In the genomic region with DNA sequence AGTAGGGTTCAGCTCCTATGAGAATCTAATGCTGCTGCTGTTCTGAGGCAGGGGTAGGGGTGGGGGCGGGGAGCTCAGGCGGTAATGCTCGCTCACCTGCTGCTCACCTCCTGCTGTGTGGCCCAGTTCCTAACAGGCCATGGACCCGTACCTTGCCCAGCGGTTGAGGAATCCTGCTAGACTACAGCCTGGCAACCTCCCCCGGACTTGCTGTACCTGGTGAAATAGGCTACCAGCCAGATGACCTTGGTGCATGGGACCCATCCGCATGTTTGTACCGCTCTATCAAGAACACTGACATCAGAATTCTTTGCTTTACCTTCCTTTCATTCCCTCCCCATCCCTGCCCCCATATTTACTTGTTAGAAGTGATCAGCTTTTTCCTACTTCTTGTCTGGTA, we compare ENCODE assay signal across 36 cellular contexts. TPM values are rescaled to one million over a fixed set of nuclear protein-coding genes. Genes with fewer than 3 reads are reported as not detected.
"Had no signal": no experiment of that assay in that cellular context is flagged by ENCODE, and none has a peak within 500 bp of the region (broad histone marks: within the 10 kb centered on the region; RNA-seq: fewer than 3 reads in every experiment).

No MANE protein-coding gene starts in this region.

- H3K9me3 ChIP-seq: adrenal gland had no signal

- FAIRE-seq: astrocyte, bronchial epithelial cell had no signal

- ATAC-seq: activated CD4-positive, alpha-beta T cell treated with anti-CD3 and anti-CD28 coated beads for 36 hours; activated CD4-positive, CD25-positive, alpha-beta regulatory T cell treated with anti-CD3 and anti-CD28 coated beads, Interleukin-2, amount 50 U/mL, for 24 hours; activated CD8-positive, alpha-beta T cell treated with anti-CD3 and anti-CD28 coated beads for 36 hours; activated naive CD4-positive, alpha-beta T cell treated with anti-CD3 and anti-CD28 coated beads, Interleukin-2, amount 50 U/mL, for 72 hours; activated T-cell treated with anti-CD3 and anti-CD28 coated beads, Interleukin-2, amount 50 U/mL, for 4 hours; activated T-cell treated with anti-CD3 and anti-CD28 coated beads, Interleukin-2, amount 50 U/mL, for 72 hours; activated T-helper 17 cell treated with anti-CD3 and anti-CD28 coated beads, Interleukin-2, amount 50 U/mL, for 72 hours; T-cell; T-helper 17 cell had no signal

- H3K27me3 ChIP-seq: cardiac muscle cell had no signal

- H3K4me3 ChIP-seq: adrenal gland, cardiac muscle cell had no signal

- H3K27ac ChIP-seq: adrenal gland, cardiac muscle cell, WERI-Rb-1 had no signal

- DNase-seq: activated CD4-positive, alpha-beta memory T cell treated with anti-CD3 and anti-CD28 coated beads for 36 hours; activated CD4-positive, alpha-beta T cell treated with anti-CD3 and anti-CD28 coated beads for 1 hour; activated CD4-positive, alpha-beta T cell treated with anti-CD3 and anti-CD28 coated beads for 36 hours; activated CD4-positive, alpha-beta T cell treated with anti-CD3 and anti-CD28 coated beads for 48 hours; activated CD4-positive, alpha-beta T cell treated with anti-CD3 and anti-CD28 coated beads, Interleukin-2, amount 10 ng/mL, durations not matched to agents 7 days and 5 days; activated CD4-positive, alpha-beta T cell treated with anti-CD3 and anti-CD28 coated beads, Interleukin-2, amount 50 U/mL, for 4 hours; activated CD4-positive, CD25-positive, alpha-beta regulatory T cell; activated CD8-positive, alpha-beta memory T cell treated with anti-CD3 and anti-CD28 coated beads, Interleukin-2, amount 50 U/mL, for 4 hours; activated CD8-positive, alpha-beta T cell treated with anti-CD3 and anti-CD28 coated beads for 36 hours; activated effector memory CD4-positive, alpha-beta T cell treated with anti-CD3 and anti-CD28 coated beads, Interleukin-2, amount 50 U/mL, for 16 hours; activated gamma-delta T cell treated with Interleukin-2 at 50 U/mL for 16 hours; activated naive CD4-positive, alpha-beta T cell; activated naive CD4-positive, alpha-beta T cell treated with anti-CD3 and anti-CD28 coated beads for 36 hours; activated naive CD4-positive, alpha-beta T cell treated with anti-CD3 and anti-CD28 coated beads, Interleukin-2, amount 50 U/mL, for 16 hours; activated naive CD8-positive, alpha-beta T cell treated with anti-CD3 and anti-CD28 coated beads for 36 hours; activated T-cell treated with anti-CD3 and anti-CD28 coated beads for 4 hours; activated T-cell treated with anti-CD3 and anti-CD28 coated beads, Interleukin-2, amount 50 U/mL, for 1 hour; activated T-cell treated with anti-CD3 and anti-CD28 coated beads, Interleukin-2, amount 50 U/mL, for 4 hours; activated T-cell treated with anti-CD3 and anti-CD28 coated beads, Interleukin-2, amount 50 U/mL, for 72 hours; adrenal gland; amniotic stem cell; aorta; caudate nucleus; cerebellar nuclear complex; T-cell; T-helper 17 cell; T1000 had no signal

- H3K36me3 ChIP-seq: adrenal gland, cardiac muscle cell, WERI-Rb-1 had no signal

RNA-seq across cellular contexts. Expression of a gene that starts 15.3 kb away (rescaled TPM):
- total RNA-seq: activated CD4-positive, alpha-beta T cell treated with anti-CD3 and anti-CD28 coated beads for 36 hours; activated CD4-positive, alpha-beta T cell treated with anti-CD3 and anti-CD28 coated beads, Interleukin-2, amount 10 ng/mL, durations not matched to agents 7 days and 5 days; activated CD8-positive, alpha-beta memory T cell treated with anti-CD3 and anti-CD28 coated beads for 36 hours; activated CD8-positive, alpha-beta T cell treated with anti-CD3 and anti-CD28 coated beads for 36 hours; activated naive CD8-positive, alpha-beta T cell treated with anti-CD3 and anti-CD28 coated beads for 36 hours; activated T-cell treated with anti-CD3 and anti-CD28 coated beads, Interleukin-2, amount 50 U/mL, for 4 hours; adrenal gland; cardiac muscle cell; T-cell; T-helper 17 cell; WTC11 had no signal
- polyA plus RNA-seq: cardiac muscle cell had no signal
